ENCODE assay signal across 7 cellular contexts in the genomic region with DNA sequence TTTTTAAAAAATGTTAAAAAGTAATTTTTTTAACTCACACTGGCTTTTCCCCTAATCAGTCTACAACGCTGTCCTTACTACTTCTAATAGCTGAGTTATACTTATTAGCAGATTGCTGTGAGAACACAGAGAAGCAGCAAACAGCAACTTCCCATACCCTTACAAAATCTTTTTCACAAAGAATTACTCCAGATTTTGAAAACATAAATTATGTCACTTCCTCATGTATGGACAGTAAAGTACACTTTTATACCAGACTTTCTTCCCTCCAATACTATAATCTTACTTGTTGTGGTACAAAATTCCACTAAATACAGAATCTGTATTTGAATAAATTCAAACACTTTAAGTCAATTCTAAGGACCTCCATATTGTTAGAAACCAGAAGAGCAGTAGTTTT. TPM values are rescaled to one million over a fixed set of nuclear protein-coding genes. Genes with fewer than 3 reads are reported as not detected.
DNase-seq lines count a peak whose midpoint lies in the region; ATAC-seq and TF ChIP-seq lines count a peak whose summit lies in the region.

No MANE protein-coding gene starts in this region.

- peak overlapping the region; percentile 98 for H3K9ac ChIP-seq in GM23248

- ATAC-seq in GM21515 (IDR thresholded peaks at IDR 0.05; ENCODE audit: unreplicated experiment) (no peak), HG03175 (IDR thresholded peaks at IDR 0.05; ENCODE audit: unreplicated experiment) (no peak)

- peaks cover 70% of the 10 kb centered on the region for H3K79me2 ChIP-seq in GM23248 (ENCODE audit: insufficient read depth)

- WGBS in GM23248 (ENCODE audit: low coverage in 1 of 2, low lambda C conversion rate in 2 of 2, missing lambda C conversion rate in 2 of 2), 2 experiments = 88 to 93% methylated on average over 1 of the region's 1 CpG

- no peak overlapping the region for H2AFZ ChIP-seq in GM23248

- no peaks in the 10 kb centered on the region for H3K27me3 ChIP-seq in GM23248 (replicated peaks; ENCODE audit: insufficient read depth)

- DNase-seq in GM23248 = no peak
- peak; percentile 22 for DNase-seq in OCI-M1 (lab: John Stamatoyannopoulos, UW)
- DNase-seq in epithelial cell of proximal tubule (ENCODE audit: low read depth) = no peak
- no peak for DNase-seq in skeletal muscle cell (ENCODE audit: low read depth)
- no peak for DNase-seq in NCI-H82 treated with DMSO at 0.1 percent for 48 hours (lab: John Stamatoyannopoulos, UW; ENCODE audit: unreplicated experiment)

- no peak overlapping the region for H3K27ac ChIP-seq in GM23248

- peaks cover 15% of the 10 kb centered on the region for H3K4me1 ChIP-seq in GM23248 (ENCODE audit: insufficient read depth)

- peaks cover 32% of the 10 kb centered on the region for H3K36me3 ChIP-seq in GM23248 (ENCODE audit: low read depth)

- TF ChIP-seq CTCF in epithelial cell of proximal tubule (conservative IDR thresholded peaks at IDR 0.05; ENCODE audit: low read depth, low read length) = no peak

- no peaks in the 10 kb centered on the region for H3K9me2 ChIP-seq in GM23248 (ENCODE audit: insufficient read depth)

- in situ Hi-C loops in GM23248 (cut with MboI) = loop anchor here (25.0 kb wide), 1 partner anchor 658 kb away; no protein-coding TSS in a partner anchor

- H3K4me2 ChIP-seq in GM23248 (ENCODE audit: unreplicated experiment) = peak overlapping the region; percentile 92

- no peaks in the 10 kb centered on the region for H3K9me3 ChIP-seq in GM23248 (ENCODE audit: low read depth)

- H3F3A ChIP-seq in GM23248 (ENCODE audit: insufficient read depth) = 0 out of 2 replicates have a peak, but pooled peaks cover 4% of the 10 kb centered on the region

- H4K20me1 ChIP-seq in GM23248 (ENCODE audit: insufficient read depth) = no peaks in the 10 kb centered on the region

- peak overlapping the region; percentile 93 for H3K4me3 ChIP-seq in GM23248
- peak overlapping the region; percentile 99 for H3K4me3 ChIP-seq in epithelial cell of proximal tubule (ENCODE audit: low read depth, low read length)
- H3K4me3 ChIP-seq in skeletal muscle cell (ENCODE audit: low read depth, low read length) = peak overlapping the region; percentile 96

RNA-seq across cellular contexts. Expression of gene PHC3, which starts 2.1 kb away (rescaled TPM):
- total RNA-seq in GM23248 (2014; rRNA removed; shearing (Covaris generic)) = 17.5 and 21.9 TPM in 2 replicates
- polyA plus RNA-seq in GM23248 (2016; fragmentation: Nextera tagmentation; extraction: Ambion mirVana) = 68.7 and 72.2 TPM in 2 replicates
- total RNA-seq in epithelial cell of proximal tubule = 13.0 and 18.5 TPM in 2 replicates

RNA-seq across cellular contexts. Expression of gene PRKCI, which starts 42.8 kb away (rescaled TPM):
- 46.9 and 47.7 TPM in 2 replicates for total RNA-seq in GM23248 (2014; rRNA removed; shearing (Covaris generic))
- polyA plus RNA-seq in GM23248 (2016; fragmentation: Nextera tagmentation; extraction: Ambion mirVana) = 33.0 and 33.5 TPM in 2 replicates
- 48.0 and 48.6 TPM in 2 replicates for total RNA-seq in epithelial cell of proximal tubule
